ENCODE assay signal across 8 cellular contexts in the genomic region with DNA sequence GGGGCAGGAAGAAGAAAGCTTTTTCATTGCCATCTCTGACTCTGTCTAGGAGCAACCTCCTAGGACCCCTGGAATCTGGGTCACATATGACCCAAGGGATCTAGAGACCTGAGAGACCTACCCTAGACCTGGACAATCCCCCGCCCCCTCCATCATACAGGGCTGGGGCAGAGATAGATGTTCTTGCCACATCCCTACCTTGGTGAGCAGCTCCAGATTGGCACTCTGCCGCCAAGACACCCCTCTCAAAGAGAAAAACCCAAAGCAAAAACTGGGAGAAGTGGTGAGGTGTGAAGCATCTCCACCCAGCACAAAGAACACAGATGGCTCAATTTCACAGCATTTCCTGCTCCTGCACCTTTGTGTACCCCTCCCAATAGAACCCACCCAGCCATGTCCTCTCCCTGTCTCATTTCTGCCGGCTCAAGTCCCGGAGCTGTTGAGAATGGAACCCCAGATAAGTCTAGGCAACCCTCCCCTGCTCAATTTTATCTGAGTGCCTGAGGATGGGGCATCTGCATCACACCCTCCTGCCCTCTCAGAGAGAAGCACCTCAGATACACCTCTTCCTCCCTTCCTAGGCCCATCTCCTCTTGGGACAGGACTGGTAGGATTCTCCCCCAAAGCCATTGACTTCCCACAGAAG. TPM values are rescaled to one million over a fixed set of nuclear protein-coding genes. Genes with fewer than 3 reads are reported as not detected.
DNase-seq lines count a peak whose midpoint lies in the region; ATAC-seq and TF ChIP-seq lines count a peak whose summit lies in the region.

No MANE protein-coding gene starts in this region.

- no peak overlapping the region for H3K27ac ChIP-seq in AG04450 (ENCODE audit: low read depth, low read length)
- peak overlapping the region; percentile 83 for H3K27ac ChIP-seq in naive thymus-derived CD4-positive, alpha-beta T cell (ENCODE audit: low read depth, low read length)

- H3K4me1 Mint-ChIP-seq in IgD-negative memory B cell: peaks cover 58 to 68% (median 65%) of the 10 kb centered on the region in 3 donors
- peaks cover 69% of the 10 kb centered on the region for H3K4me1 Mint-ChIP-seq in central memory CD8-positive, alpha-beta T cell
- H3K4me1 Mint-ChIP-seq in naive thymus-derived CD4-positive, alpha-beta T cell: peaks cover 60 to 89% (median 82%) of the 10 kb centered on the region in 7 donors

- POLR2A ChIA-PET in AG04450 (lab: Yijun Ruan, JAX): interaction anchor here (0.6 kb wide), 1 partner anchor 16 kb away, joined by 3 read pairs; no protein-coding TSS in a partner anchor
- POLR2A ChIA-PET in naive thymus-derived CD4-positive, alpha-beta T cell (lab: Charles Lee): interaction anchor here (0.7 to 2.0 kb wide), 8 partner anchors 10 to 805 kb away, joined by 3 to 8 read pairs (median 3); a partner anchor contains a TSS

- intact Hi-C loops in naive thymus-derived CD4-positive, alpha-beta T cell (cut with micrococcal nuclease): loop anchor here (2.0 to 10.0 kb wide), 3 partner anchors 354 to 868 kb away; a partner anchor contains a TSS

- DNase-seq in AG04450 (ENCODE audit: low read depth, low spot score) (no peak), NCI-H2081 (lab: John Stamatoyannopoulos, UW) (no peak), NCI-H2227 treated with DMSO at 0.1 percent for 48 hours (lab: John Stamatoyannopoulos, UW) (no peak), T1000 (lab: John Stamatoyannopoulos, UW) (no peak)
- DNase-seq in central memory CD8-positive, alpha-beta T cell (ENCODE audit: low spot score in 2 of 2): no peak
- DNase-seq in naive thymus-derived CD4-positive, alpha-beta T cell: no peak

- no peaks in the 10 kb centered on the region for H3K9me3 Mint-ChIP-seq in IgD-negative memory B cell
- H3K9me3 Mint-ChIP-seq in central memory CD8-positive, alpha-beta T cell: no peaks in the 10 kb centered on the region
- H3K9me3 Mint-ChIP-seq in naive thymus-derived CD4-positive, alpha-beta T cell: peaks cover 0 to 2% (median 0%) of the 10 kb centered on the region in 11 donors

- peak overlapping the region; percentile 95 to 98 (median 97) for H3K4me3 Mint-ChIP-seq in IgD-negative memory B cell
- H3K4me3 Mint-ChIP-seq in central memory CD8-positive, alpha-beta T cell: peak overlapping the region; percentile 98
- peak overlapping the region; percentile 91 to 100 (median 96) for H3K4me3 Mint-ChIP-seq in naive thymus-derived CD4-positive, alpha-beta T cell

- peak overlapping the region; percentile 93 to 97 (median 96) for H3K27ac Mint-ChIP-seq in IgD-negative memory B cell
- peak overlapping the region; percentile 96 for H3K27ac Mint-ChIP-seq in central memory CD8-positive, alpha-beta T cell (ENCODE audit: low read depth)
- peak overlapping the region; percentile 93 to 100 (median 98) for H3K27ac Mint-ChIP-seq in naive thymus-derived CD4-positive, alpha-beta T cell

- H3K4me1 ChIP-seq in naive thymus-derived CD4-positive, alpha-beta T cell (ENCODE audit: control insufficient read depth in 2 of 2, insufficient read depth in 2 of 2, low read length in 2 of 2): peaks cover 51 to 71% of the 10 kb centered on the region in 2 donors

- ATAC-seq in central memory CD8-positive, alpha-beta T cell (replicated peaks; ENCODE audit: extremely low read depth, poor library complexity, severe bottlenecking): no peak
- ATAC-seq in naive thymus-derived CD4-positive, alpha-beta T cell: no peak
- no peak for ATAC-seq in HG02884 (IDR thresholded peaks at IDR 0.05; ENCODE audit: unreplicated experiment)

- H3K9me3 ChIP-seq in AG04450 (ENCODE audit: control insufficient read depth, insufficient read depth, low read length): no peaks in the 10 kb centered on the region
- H3K9me3 ChIP-seq in naive thymus-derived CD4-positive, alpha-beta T cell (ENCODE audit: control insufficient read depth in 2 of 3, low read length in 3 of 3): no peaks in the 10 kb centered on the region

- H3K36me3 Mint-ChIP-seq in IgD-negative memory B cell: no peaks in the 10 kb centered on the region
- peaks cover 12% of the 10 kb centered on the region for H3K36me3 Mint-ChIP-seq in central memory CD8-positive, alpha-beta T cell (ENCODE audit: insufficient read depth)
- peaks cover 0 to 23% (median 0%) of the 10 kb centered on the region in 5 donors for H3K36me3 Mint-ChIP-seq in naive thymus-derived CD4-positive, alpha-beta T cell

- CTCF ChIA-PET in AG04450 (lab: Charles Lee): interaction anchor here (0.6 to 0.7 kb wide), 2 partner anchors 125 to 268 kb away, joined by 3 to 4 read pairs; no protein-coding TSS in a partner anchor
- CTCF ChIA-PET in naive thymus-derived CD4-positive, alpha-beta T cell (lab: Charles Lee): interaction anchor here (1.1 to 3.7 kb wide), 8 partner anchors 10 to 50 kb away, joined by 3 to 23 read pairs (median 4); no protein-coding TSS in a partner anchor

- peaks cover 1% of the 10 kb centered on the region for H3K27me3 Mint-ChIP-seq in IgD-negative memory B cell
- no peaks in the 10 kb centered on the region for H3K27me3 Mint-ChIP-seq in central memory CD8-positive, alpha-beta T cell
- H3K27me3 Mint-ChIP-seq in naive thymus-derived CD4-positive, alpha-beta T cell: no peaks in the 10 kb centered on the region

- H3K36me3 ChIP-seq in naive thymus-derived CD4-positive, alpha-beta T cell (ENCODE audit: control insufficient read depth in 2 of 3, insufficient read depth in 3 of 3, low read length in 3 of 3): no peaks in the 10 kb centered on the region

- peaks cover 9% of the 10 kb centered on the region for H3K27me3 ChIP-seq in AG04450 (ENCODE audit: control insufficient read depth, insufficient read depth, low read length)
- H3K27me3 ChIP-seq in naive thymus-derived CD4-positive, alpha-beta T cell (ENCODE audit: control insufficient read depth in 2 of 2, insufficient read depth in 2 of 2, low read length in 2 of 2): no peaks in the 10 kb centered on the region

- no peak for TF ChIP-seq CTCF in AG04450 (IDR thresholded peaks at IDR 0.05; ENCODE audit: low read depth, low read length)

- H3K4me3 ChIP-seq in AG04450 (ENCODE audit: low read depth, low read length): peak overlapping the region; percentile 61
- H3K4me3 ChIP-seq in naive thymus-derived CD4-positive, alpha-beta T cell (ENCODE audit: low read length): peak overlapping the region; percentile 93

RNA-seq across cellular contexts. Expression of a gene that starts 1.2 kb away (rescaled TPM):
- polyA plus RNA-seq in AG04450 (2011; rRNA removed): 0.22 and 0.24 TPM in 2 replicates
- polyA minus RNA-seq in AG04450 (2011; rRNA and poly(A)+ RNA removed): 0.64 and 0.74 TPM in 2 replicates
- 5.6 TPM for polyA plus RNA-seq in IgD-negative memory B cell
- total RNA-seq in naive thymus-derived CD4-positive, alpha-beta T cell: 10 to 100 TPM; 68.3 to 97.6 (median 73.4) TPM
- 1 to 10 TPM; 3.0 to 8.1 TPM for polyA plus RNA-seq in naive thymus-derived CD4-positive, alpha-beta T cell
